Comparison of ENCODE assay signal across 16 cellular contexts in genomic region chr6:166021429-166021828, GRCh38.
"Had no signal": no experiment of that assay in that cellular context is flagged by ENCODE, and none has a peak within 500 bp of the region (broad histone marks: within the 10 kb centered on the region; RNA-seq: fewer than 3 reads in every experiment).

No MANE protein-coding gene starts in this region.

- DNase-seq: colonic mucosa; cortex of kidney; effector CD8-positive, alpha-beta T cell; foreskin keratinocyte; heart left ventricle; hypothalamus; immature natural killer cell; left cardiac atrium; left lung; left ventricle myocardium superior; lower lobe of right lung; mesenchymal stem cell; mucosa of descending colon; naive B cell had no signal

- FAIRE-seq: endothelial cell of umbilical vein, keratinocyte had no signal
